ENCODE assay signal across 19 cellular contexts in genomic region chr11:47192111-47192510, GRCh38. TPM values are rescaled to one million over a fixed set of nuclear protein-coding genes. Genes with fewer than 3 reads are reported as not detected.
DNase-seq lines count a peak whose midpoint lies in the region; ATAC-seq and TF ChIP-seq lines count a peak whose summit lies in the region.
"Had no signal": no experiment of that assay in that cellular context is flagged by ENCODE, and none has a peak within 500 bp of the region (broad histone marks: within the 10 kb centered on the region; RNA-seq: fewer than 3 reads in every experiment).

No MANE protein-coding gene starts in this region.

- no peak overlapping the region for H3K27ac ChIP-seq in CD4-positive, alpha-beta T cell (ENCODE audit: low read depth, low read length)
- H3K27ac ChIP-seq in CD4-positive, alpha-beta memory T cell (ENCODE audit: low read depth, low read length) = no peak overlapping the region

- H3K27me3 ChIP-seq in CD4-positive, alpha-beta T cell (ENCODE audit: control insufficient read depth, insufficient read depth, low read length) = peaks cover 9% of the 10 kb centered on the region
- peaks cover 8% of the 10 kb centered on the region for H3K27me3 ChIP-seq in CD4-positive, alpha-beta memory T cell (ENCODE audit: insufficient read depth, low read length)
- H3K27me3 ChIP-seq: BE2C had no signal

- CTCF ChIA-PET in CD4-positive, alpha-beta T cell (lab: Charles Lee) = no interaction called here
- CTCF ChIA-PET in CD4-positive, alpha-beta memory T cell (lab: Charles Lee; ENCODE audit: partially characterized antibody) = interaction anchor here (3.0 kb wide), 1 partner anchor 24 kb away, joined by 7 read pairs; the partner anchor contains the start of gene DDB2

- no peak overlapping the region for H3K4me3 ChIP-seq in choroid plexus epithelial cell (ENCODE audit: low read depth, low read length)
- no peak overlapping the region for H3K4me3 ChIP-seq in CD4-positive, alpha-beta memory T cell (ENCODE audit: low read length in 2 of 2)

- H3K4me3 Mint-ChIP-seq in CD4-positive, alpha-beta T cell = no peak overlapping the region
- no peak overlapping the region for H3K4me3 Mint-ChIP-seq in CD4-positive, alpha-beta memory T cell
- H3K4me3 Mint-ChIP-seq: IgD-negative memory B cell had no signal

- peaks cover 12% of the 10 kb centered on the region for H3K27me3 Mint-ChIP-seq in CD4-positive, alpha-beta T cell
- peaks cover 4 to 7% of the 10 kb centered on the region in 2 donors for H3K27me3 Mint-ChIP-seq in CD4-positive, alpha-beta memory T cell

- TF ChIP-seq CTCF in choroid plexus epithelial cell (conservative IDR thresholded peaks at IDR 0.05; ENCODE audit: low read depth, low read length) = no peak
- no peak for TF ChIP-seq CTCF in CD4-positive, alpha-beta T cell (IDR thresholded peaks at IDR 0.05)

- no peak for ATAC-seq in left lobe of liver
- no peak for ATAC-seq in CD4-positive, alpha-beta T cell (ENCODE audit: poor library complexity)
- ATAC-seq: HCT116, Panc1 had no signal

- peaks cover under 1% of the 10 kb centered on the region for H3K4me1 Mint-ChIP-seq in CD4-positive, alpha-beta T cell (ENCODE audit: low read depth)
- H3K4me1 Mint-ChIP-seq in CD4-positive, alpha-beta memory T cell = peaks cover 0 to under 1% (median under 1%) of the 10 kb centered on the region in 4 donors
- H3K4me1 Mint-ChIP-seq: IgD-negative memory B cell had no signal

- peak; percentile 33 for DNase-seq in EL
- peak; percentile 9 for DNase-seq in OCI-M1 (lab: John Stamatoyannopoulos, UW)
- peak; percentile 8 for DNase-seq in choroid plexus epithelial cell (ENCODE audit: low read depth)
- peak; percentile 43 for DNase-seq in left lobe of liver (ENCODE audit: low spot score)
- no peak for DNase-seq in NOMO-1 (lab: John Stamatoyannopoulos, UW; ENCODE audit: unreplicated experiment in 2 of 2)
- no peak for DNase-seq in CD4-positive, alpha-beta T cell
- no peak for DNase-seq in CD4-positive, alpha-beta memory T cell
- DNase-seq: BE2C, GF-D8, GOT3, Karpas-422, NCI-H1694, NCI-H2081 treated with DMSO at 0.1 percent for 48 hours, NCI-H2171 treated with DMSO at 0.1 percent for 48 hours, NCI-H446, NCI-H526 had no signal

- POLR2A ChIA-PET in CD4-positive, alpha-beta T cell (lab: Charles Lee) = no interaction called here
- POLR2A ChIA-PET in CD4-positive, alpha-beta memory T cell (lab: Charles Lee; ENCODE audit: partially characterized antibody) = interaction anchor here (0.5 kb wide), 1 partner anchor 200 kb away, joined by 3 read pairs; no protein-coding TSS in a partner anchor

- H3K27ac Mint-ChIP-seq in CD4-positive, alpha-beta T cell = no peak overlapping the region
- H3K27ac Mint-ChIP-seq in CD4-positive, alpha-beta memory T cell = no peak overlapping the region
- H3K27ac Mint-ChIP-seq: IgD-negative memory B cell had no signal

- no peaks in the 10 kb centered on the region for H3K36me3 Mint-ChIP-seq in CD4-positive, alpha-beta T cell (ENCODE audit: low read depth)
- H3K36me3 Mint-ChIP-seq in CD4-positive, alpha-beta memory T cell = no peaks in the 10 kb centered on the region

- peaks cover 5% of the 10 kb centered on the region for H3K4me1 ChIP-seq in CD4-positive, alpha-beta memory T cell (ENCODE audit: insufficient read depth, low read length)
- H3K4me1 ChIP-seq: BE2C had no signal

- intact Hi-C loops in CD4-positive, alpha-beta T cell (cut with DNase I, micrococcal nuclease) = no loop called here
- intact Hi-C loops in CD4-positive, alpha-beta memory T cell (cut with micrococcal nuclease) = no loop called here

- no peaks in the 10 kb centered on the region for H3K9me3 ChIP-seq in CD4-positive, alpha-beta T cell (ENCODE audit: control insufficient read depth, low read length)
- H3K9me3 ChIP-seq in CD4-positive, alpha-beta memory T cell (ENCODE audit: control insufficient read depth in 1 of 2, low read length in 2 of 2) = no peaks in the 10 kb centered on the region
- H3K9me3 ChIP-seq: BE2C had no signal

- no peaks in the 10 kb centered on the region for H3K36me3 ChIP-seq in CD4-positive, alpha-beta memory T cell (ENCODE audit: insufficient read depth, low read length)
- H3K36me3 ChIP-seq: BE2C had no signal

- H3K9me3 Mint-ChIP-seq in CD4-positive, alpha-beta T cell = no peaks in the 10 kb centered on the region
- H3K9me3 Mint-ChIP-seq in CD4-positive, alpha-beta memory T cell = peaks cover 0 to 2% (median 0%) of the 10 kb centered on the region in 8 donors
- H3K9me3 Mint-ChIP-seq: IgD-negative memory B cell had no signal

RNA-seq across cellular contexts. Expression of gene PACSIN3, which starts 5.9 kb away (rescaled TPM):
- 32.8 TPM for total RNA-seq in left lobe of liver
- under 1 TPM in 1 of 2 experiments, not detected in 1; 0.27 TPM for total RNA-seq in CD4-positive, alpha-beta T cell
- total RNA-seq in CD4-positive, alpha-beta memory T cell = 1 to 10 TPM in 1 of 2 experiments, not detected in 1; 1.3 TPM
- under 1 TPM in 1 of 2 donors, not detected in 1; 0.23 TPM for polyA plus RNA-seq in CD4-positive, alpha-beta memory T cell
- polyA plus RNA-seq: IgD-negative memory B cell had no signal

RNA-seq across cellular contexts. Expression of gene ARFGAP2, which starts 15.4 kb away (rescaled TPM):
- total RNA-seq in left lobe of liver = 77.6 TPM
- total RNA-seq in CD4-positive, alpha-beta T cell = 100 to 1,000 TPM; 161 to 174 TPM
- total RNA-seq in CD4-positive, alpha-beta memory T cell = 100 to 1,000 TPM; 141 to 142 TPM
- 100 to 1,000 TPM in 1 of 2 donors, 10 to 100 TPM in 1; 88.6 to 134 TPM for polyA plus RNA-seq in CD4-positive, alpha-beta memory T cell

RNA-seq across cellular contexts. Expression of gene DDB2, which starts 22.7 kb away (rescaled TPM):
- 15.4 TPM for total RNA-seq in left lobe of liver
- 10 to 100 TPM; 57.3 to 57.6 TPM for total RNA-seq in CD4-positive, alpha-beta T cell
- 100 to 1,000 TPM; 129 to 132 TPM for total RNA-seq in CD4-positive, alpha-beta memory T cell
- polyA plus RNA-seq in CD4-positive, alpha-beta memory T cell = 10 to 100 TPM; 36.2 to 40.2 TPM

RNA-seq across cellular contexts. Expression of gene ACP2, which starts 56.5 kb away (rescaled TPM):
- 72.9 TPM for total RNA-seq in left lobe of liver
- 10 to 100 TPM; 16.8 to 17.2 TPM for total RNA-seq in CD4-positive, alpha-beta T cell
- 10 to 100 TPM; 23.6 to 23.7 TPM for total RNA-seq in CD4-positive, alpha-beta memory T cell
- 10 to 100 TPM; 11.4 to 19.0 TPM for polyA plus RNA-seq in CD4-positive, alpha-beta memory T cell

Comparison
In these comparisons a context has a peak if more than half of its experiments do, and no peak if none do; other contexts are left out.
1. DNase-seq: peak in EL (single experiment), OCI-M1 (single experiment), choroid plexus epithelial cell (single experiment) and left lobe of liver (single experiment); none in NOMO-1 (0 of 2), CD4-positive, alpha-beta T cell (0 of 10) and CD4-positive, alpha-beta memory T cell (0 of 5).
2. RNA of gene PACSIN3, which starts 5.9 kb away (total RNA-seq): 32.8 TPM in left lobe of liver (single experiment); 1.3 TPM in CD4-positive, alpha-beta memory T cell and 0.27 TPM in CD4-positive, alpha-beta T cell; every median in the first group is over 10 times any median in the second.